8 cellular contexts compared by ENCODE assay signal in the genomic region with DNA sequence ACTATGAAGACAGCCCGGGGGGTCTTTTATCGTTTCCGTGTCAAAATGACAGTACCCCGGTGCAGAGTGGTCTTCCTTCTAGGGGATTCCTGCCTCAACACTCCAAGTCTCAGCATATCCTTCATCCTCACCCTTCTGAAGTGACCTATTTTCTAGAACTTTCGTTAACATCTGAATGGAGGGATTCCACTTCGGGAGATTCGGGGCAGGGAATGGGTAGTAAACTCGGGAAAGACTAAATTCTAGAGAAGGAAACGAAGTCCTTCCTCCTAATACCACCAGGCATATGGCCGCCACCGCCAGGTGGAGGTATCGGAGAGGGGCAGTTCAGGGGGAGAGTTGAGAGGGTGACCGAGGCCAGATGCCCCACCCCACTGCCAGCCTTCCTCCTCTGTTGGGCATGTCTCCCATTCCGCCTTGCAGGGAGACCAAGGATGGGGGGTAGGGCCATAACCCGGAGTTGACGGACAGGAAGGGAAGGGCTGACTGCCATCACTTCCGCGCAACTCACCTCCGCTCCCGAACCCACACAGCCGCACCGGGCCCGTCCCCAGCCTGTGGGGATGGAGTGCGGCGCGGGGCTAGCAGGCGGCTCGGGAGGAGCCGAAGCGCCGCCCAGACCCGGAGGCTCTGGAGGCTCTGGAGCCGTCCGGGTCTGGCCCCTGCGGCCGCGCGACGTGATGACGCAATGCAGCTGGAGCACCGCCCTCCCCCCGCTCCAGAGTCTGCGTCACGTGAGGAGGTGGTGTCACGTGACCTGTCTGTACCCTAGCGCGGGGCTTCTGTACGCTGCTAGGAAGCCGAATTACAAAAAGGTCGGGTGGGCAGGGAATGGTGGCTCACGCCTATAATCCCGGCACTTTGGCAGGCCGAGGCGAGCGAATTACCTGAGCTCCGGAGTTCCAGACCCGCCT. TPM values are rescaled to one million over a fixed set of nuclear protein-coding genes. Genes with fewer than 3 reads are reported as not detected.
DNase-seq lines count a peak whose midpoint lies in the region; ATAC-seq and TF ChIP-seq lines count a peak whose summit lies in the region.

KLHL12 (minus strand) TSS at position 657 of the 914 bp plus-strand sequence. CDS start 2,072 bp downstream, outside the sequence.

- H3K4me2 ChIP-seq in OCI-LY1 (ENCODE audit: low read length), result peak within 1 kb of the TSS; percentile 96

- H3K27ac ChIP-seq in OCI-LY1 (ENCODE audit: low read depth, low read length, poor library complexity, severe bottlenecking), result peak within 1 kb of the TSS; percentile 58

- peak within 1 kb of the TSS; percentile 98 for H3K4me3 ChIP-seq in OCI-LY1 (ENCODE audit: low read depth, low read length, poor library complexity, severe bottlenecking)

- peaks cover 18% of the 10 kb centered on the region; the same call in 1 of the 2 replicates for H3K79me2 ChIP-seq in OCI-LY1 (ENCODE audit: insufficient read depth, low read length)

- H3K9me3 ChIP-seq in OCI-LY1 (ENCODE audit: low read length), result no peaks in the 10 kb centered on the region

- H3K4me1 ChIP-seq in OCI-LY1 (ENCODE audit: insufficient read depth, low read length, severe bottlenecking), result peaks cover 41% of the 10 kb centered on the region

- H3K9ac ChIP-seq in OCI-LY1 (ENCODE audit: low read length), result peak within 1 kb of the TSS; percentile 95

- no peaks in the 10 kb centered on the region for H4K20me1 ChIP-seq in OCI-LY1 (ENCODE audit: insufficient read depth, low read length)

- peaks cover 26% of the 10 kb centered on the region; the same call in 1 of the 2 replicates for H3K36me3 ChIP-seq in OCI-LY1 (ENCODE audit: insufficient read depth, low read length)

- TF ChIP-seq CTCF in OCI-LY1 (IDR thresholded peaks at IDR 0.05; ENCODE audit: low read length) (peak; percentile 70), endothelial cell (IDR thresholded peaks at IDR 0.05; ENCODE audit: unreplicated experiment) (peak; percentile 75), mesothelial cell of epicardium (IDR thresholded peaks at IDR 0.05; ENCODE audit: unreplicated experiment) (peak; percentile 50)

- H3K27me3 ChIP-seq in OCI-LY1 (ENCODE audit: insufficient read depth, low read length), result no peaks in the 10 kb centered on the region

- no peaks in the 10 kb centered on the region for H3K9me3 Mint-ChIP-seq in endothelial cell (ENCODE audit: unreplicated experiment)
- H3K9me3 Mint-ChIP-seq in mesothelial cell of epicardium, result no peaks in the 10 kb centered on the region

- no peak within 1 kb of the TSS for H2AFZ ChIP-seq in OCI-LY1 (ENCODE audit: low read length)

- H3K27me3 Mint-ChIP-seq in endothelial cell (ENCODE audit: unreplicated experiment) (peaks cover 2% of the 10 kb centered on the region), mesothelial cell of epicardium (ENCODE audit: low read depth) (no peaks in the 10 kb centered on the region)

- peak within 1 kb of the TSS; percentile 99 for H3K4me3 Mint-ChIP-seq in endothelial cell (ENCODE audit: unreplicated experiment)
- H3K4me3 Mint-ChIP-seq in mesothelial cell of epicardium, result peak within 1 kb of the TSS; percentile 92

- no peaks in the 10 kb centered on the region for H3F3A ChIP-seq in OCI-LY1 (ENCODE audit: insufficient read depth, low read length)

- H3K9me2 ChIP-seq in OCI-LY1 (ENCODE audit: low read depth, low read length), result no peaks in the 10 kb centered on the region

- DNase-seq in DMS 273 (lab: John Stamatoyannopoulos, UW; ENCODE audit: unreplicated experiment) (peak; percentile 99), HuH-7 (ENCODE audit: low spot score) (peak; percentile 94), endothelial cell (ENCODE audit: low spot score) (peak; percentile 96), mesothelial cell of epicardium (ENCODE audit: low spot score in 2 of 2, unreplicated experiment in 2 of 2) (peak; percentile 98)
- DNase-seq in activated CD8-positive, alpha-beta memory T cell treated with anti-CD3 and anti-CD28 coated beads, Interleukin-2, amount 50 U/mL, for 4 hours, result peak; percentile 95
- DNase-seq in stimulated activated CD8-positive, alpha-beta memory T cell treated with anti-CD3 and anti-CD28 coated beads, Interleukin-15, amount 100 ng/mL, for 48 hours (ENCODE audit: low read depth in 2 of 2), result peak; percentile 92 to 94

- H3K36me3 Mint-ChIP-seq in endothelial cell (ENCODE audit: low read depth, unreplicated experiment), result peaks cover 7% of the 10 kb centered on the region
- peaks cover 6% of the 10 kb centered on the region for H3K36me3 Mint-ChIP-seq in mesothelial cell of epicardium

- peak; percentile 91 for ATAC-seq in GM21515 (IDR thresholded peaks at IDR 0.05; ENCODE audit: unreplicated experiment)

- H3K4me1 Mint-ChIP-seq in endothelial cell (ENCODE audit: unreplicated experiment) (peaks cover 8% of the 10 kb centered on the region), mesothelial cell of epicardium (peaks cover 6% of the 10 kb centered on the region)

- H3K27ac Mint-ChIP-seq in endothelial cell (ENCODE audit: unreplicated experiment), result peak within 1 kb of the TSS; percentile 91
- H3K27ac Mint-ChIP-seq in mesothelial cell of epicardium, result peak within 1 kb of the TSS; percentile 95

RNA-seq across cellular contexts. Expression of gene KLHL12, which starts in this region (rescaled TPM):
- 31.5 TPM for total RNA-seq in endothelial cell (ENCODE audit: unreplicated experiment)
- total RNA-seq in mesothelial cell of epicardium, result 26.5 to 31.0 TPM (median 27.8 TPM) in 3 replicates

Comparison
In these comparisons a context has a peak if more than half of its experiments do, and no peak if none do; other contexts are left out.
1. Peak in every context shown above with its lines: DNase-seq, ATAC-seq, H3K4me3 ChIP-seq and H3K27ac ChIP-seq.